1 cellular context compared by ENCODE assay signal in the genomic region with DNA sequence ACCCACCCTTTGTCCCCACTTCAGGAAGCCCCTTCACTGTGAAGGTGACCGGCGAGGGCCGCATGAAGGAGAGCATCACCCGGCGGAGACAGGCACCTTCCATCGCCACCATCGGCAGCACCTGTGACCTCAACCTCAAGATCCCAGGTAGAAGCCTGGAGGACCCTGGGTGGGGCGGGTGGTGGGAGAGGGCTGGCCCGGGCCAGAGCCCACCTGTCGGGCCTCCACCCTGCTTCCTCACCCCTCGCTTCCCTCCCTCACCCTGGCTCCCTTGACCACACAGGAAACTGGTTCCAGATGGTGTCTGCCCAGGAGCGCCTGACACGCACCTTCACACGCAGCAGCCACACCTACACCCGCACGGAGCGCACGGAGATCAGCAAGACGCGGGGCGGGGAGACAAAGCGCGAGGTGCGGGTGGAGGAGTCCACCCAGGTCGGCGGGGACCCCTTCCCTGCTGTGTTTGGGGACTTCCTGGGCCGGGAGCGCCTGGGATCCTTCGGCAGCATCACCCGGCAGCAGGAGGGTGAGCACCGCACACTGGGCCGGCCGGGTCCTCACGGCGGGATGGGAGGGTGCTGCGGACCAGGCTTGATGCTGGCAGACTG.
TF ChIP-seq lines count a peak whose summit lies in the region.

No MANE protein-coding gene starts in this region.

TF ChIP-seq in HCT116, 20 proteins besides CTCF, POLR2A, EP300 and RAD21:
- no peak for TF ChIP-seq TCF7L2 (IDR thresholded peaks at IDR 0.05; ENCODE audit: borderline replicate concordance, extremely low read depth, insufficient read depth, insufficient read length)
- no peak for TF ChIP-seq JUND (IDR thresholded peaks at IDR 0.05)
- TF ChIP-seq ZNF274 (IDR thresholded peaks at IDR 0.05; ENCODE audit: low read depth, low read length) = no peak
- TF ChIP-seq EZH2 (IDR thresholded peaks at IDR 0.05) = no peak
- TF ChIP-seq ELF1 (IDR thresholded peaks at IDR 0.05; ENCODE audit: borderline replicate concordance, low read depth) = no peak
- no peak for TF ChIP-seq SIN3A (IDR thresholded peaks at IDR 0.05; ENCODE audit: low read depth)
- TF ChIP-seq ZFX (IDR thresholded peaks at IDR 0.05) = no peak
- TF ChIP-seq, protein P1, sequence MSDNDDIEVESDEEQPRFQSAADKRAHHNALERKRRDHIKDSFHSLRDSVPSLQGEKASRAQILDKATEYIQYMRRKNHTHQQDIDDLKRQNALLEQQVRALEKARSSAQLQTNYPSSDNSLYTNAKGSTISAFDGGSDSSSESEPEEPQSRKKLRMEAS (IDR thresholded peaks at IDR 0.05) = no peak
- TF ChIP-seq, protein P2, sequence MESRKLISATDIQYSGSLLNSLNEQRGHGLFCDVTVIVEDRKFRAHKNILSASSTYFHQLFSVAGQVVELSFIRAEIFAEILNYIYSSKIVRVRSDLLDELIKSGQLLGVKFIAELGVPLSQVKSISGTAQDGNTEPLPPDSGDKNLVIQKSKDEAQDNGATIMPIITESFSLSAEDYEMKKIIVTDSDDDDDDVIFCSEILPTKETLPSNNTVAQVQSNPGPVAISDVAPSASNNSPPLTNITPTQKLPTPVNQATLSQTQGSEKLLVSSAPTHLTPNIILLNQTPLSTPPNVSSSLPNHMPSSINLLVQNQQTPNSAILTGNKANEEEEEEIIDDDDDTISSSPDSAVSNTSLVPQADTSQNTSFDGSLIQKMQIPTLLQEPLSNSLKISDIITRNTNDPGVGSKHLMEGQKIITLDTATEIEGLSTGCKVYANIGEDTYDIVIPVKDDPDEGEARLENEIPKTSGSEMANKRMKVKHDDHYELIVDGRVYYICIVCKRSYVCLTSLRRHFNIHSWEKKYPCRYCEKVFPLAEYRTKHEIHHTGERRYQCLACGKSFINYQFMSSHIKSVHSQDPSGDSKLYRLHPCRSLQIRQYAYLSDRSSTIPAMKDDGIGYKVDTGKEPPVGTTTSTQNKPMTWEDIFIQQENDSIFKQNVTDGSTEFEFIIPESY (IDR thresholded peaks at IDR 0.05; ENCODE audit: extremely low read depth, insufficient replicate concordance, low read length) = no peak
- TF ChIP-seq SP1 (IDR thresholded peaks at IDR 0.05; ENCODE audit: low read depth) = no peak
